1 cellular context compared by ENCODE assay signal in the genomic region with DNA sequence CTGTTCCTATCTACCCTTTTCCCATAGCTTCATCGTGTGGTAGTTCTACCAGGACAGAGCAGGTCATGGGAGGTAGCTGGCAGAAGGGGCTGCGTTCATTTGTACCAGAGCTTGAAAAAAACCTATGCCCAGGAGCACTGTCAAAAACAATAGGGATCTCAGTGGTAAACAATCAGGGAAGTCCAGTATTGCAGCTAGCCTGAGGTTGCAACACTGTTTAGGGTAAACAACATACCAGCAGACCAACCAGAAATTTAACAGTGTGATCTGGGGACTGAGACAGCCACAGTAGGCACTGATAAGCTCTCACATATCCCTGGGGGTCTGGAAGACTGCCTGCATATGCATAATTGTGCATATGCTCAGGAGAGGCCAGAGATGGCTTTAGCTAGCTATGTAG.
TF ChIP-seq lines count a peak whose summit lies in the region.

No MANE protein-coding gene starts in this region.

TF ChIP-seq in HepG2, 621 proteins besides CTCF, POLR2A, EP300 and RAD21 (continued from another document and continues in another):
- TF ChIP-seq, protein P1, sequence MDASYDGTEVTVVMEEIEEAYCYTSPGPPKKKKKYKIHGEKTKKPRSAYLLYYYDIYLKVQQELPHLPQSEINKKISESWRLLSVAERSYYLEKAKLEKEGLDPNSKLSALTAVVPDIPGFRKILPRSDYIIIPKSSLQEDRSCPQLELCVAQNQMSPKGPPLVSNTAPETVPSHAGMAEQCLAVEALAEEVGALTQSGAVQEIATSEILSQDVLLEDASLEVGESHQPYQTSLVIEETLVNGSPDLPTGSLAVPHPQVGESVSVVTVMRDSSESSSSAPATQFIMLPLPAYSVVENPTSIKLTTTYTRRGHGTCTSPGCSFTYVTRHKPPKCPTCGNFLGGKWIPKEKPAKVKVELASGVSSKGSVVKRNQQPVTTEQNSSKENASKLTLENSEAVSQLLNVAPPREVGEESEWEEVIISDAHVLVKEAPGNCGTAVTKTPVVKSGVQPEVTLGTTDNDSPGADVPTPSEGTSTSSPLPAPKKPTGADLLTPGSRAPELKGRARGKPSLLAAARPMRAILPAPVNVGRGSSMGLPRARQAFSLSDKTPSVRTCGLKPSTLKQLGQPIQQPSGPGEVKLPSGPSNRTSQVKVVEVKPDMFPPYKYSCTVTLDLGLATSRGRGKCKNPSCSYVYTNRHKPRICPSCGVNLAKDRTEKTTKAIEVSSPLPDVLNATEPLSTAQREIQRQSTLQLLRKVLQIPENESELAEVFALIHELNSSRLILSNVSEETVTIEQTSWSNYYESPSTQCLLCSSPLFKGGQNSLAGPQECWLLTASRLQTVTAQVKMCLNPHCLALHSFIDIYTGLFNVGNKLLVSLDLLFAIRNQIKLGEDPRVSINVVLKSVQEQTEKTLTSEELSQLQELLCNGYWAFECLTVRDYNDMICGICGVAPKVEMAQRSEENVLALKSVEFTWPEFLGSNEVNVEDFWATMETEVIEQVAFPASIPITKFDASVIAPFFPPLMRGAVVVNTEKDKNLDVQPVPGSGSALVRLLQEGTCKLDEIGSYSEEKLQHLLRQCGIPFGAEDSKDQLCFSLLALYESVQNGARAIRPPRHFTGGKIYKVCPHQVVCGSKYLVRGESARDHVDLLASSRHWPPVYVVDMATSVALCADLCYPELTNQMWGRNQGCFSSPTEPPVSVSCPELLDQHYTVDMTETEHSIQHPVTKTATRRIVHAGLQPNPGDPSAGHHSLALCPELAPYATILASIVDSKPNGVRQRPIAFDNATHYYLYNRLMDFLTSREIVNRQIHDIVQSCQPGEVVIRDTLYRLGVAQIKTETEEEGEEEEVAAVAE (CRISPR knock-in tag; IDR thresholded peaks at IDR 0.05; ENCODE audit: borderline replicate concordance), result no peak
- TF ChIP-seq, protein P2, sequence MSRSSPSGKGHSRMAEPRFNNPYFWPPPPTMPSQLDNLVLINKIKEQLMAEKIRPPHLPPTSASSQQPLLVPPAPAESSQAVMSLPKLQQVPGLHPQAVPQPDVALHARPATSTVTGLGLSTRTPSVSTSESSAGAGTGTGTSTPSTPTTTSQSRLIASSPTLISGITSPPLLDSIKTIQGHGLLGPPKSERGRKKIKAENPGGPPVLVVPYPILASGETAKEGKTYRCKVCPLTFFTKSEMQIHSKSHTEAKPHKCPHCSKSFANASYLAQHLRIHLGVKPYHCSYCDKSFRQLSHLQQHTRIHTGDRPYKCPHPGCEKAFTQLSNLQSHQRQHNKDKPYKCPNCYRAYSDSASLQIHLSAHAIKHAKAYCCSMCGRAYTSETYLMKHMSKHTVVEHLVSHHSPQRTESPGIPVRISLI (CRISPR knock-in tag; IDR thresholded peaks at IDR 0.05; ENCODE audit: borderline replicate concordance), result peak; percentile 65; the same call in 1 of the 2 replicates
- TF ChIP-seq, protein P3, sequence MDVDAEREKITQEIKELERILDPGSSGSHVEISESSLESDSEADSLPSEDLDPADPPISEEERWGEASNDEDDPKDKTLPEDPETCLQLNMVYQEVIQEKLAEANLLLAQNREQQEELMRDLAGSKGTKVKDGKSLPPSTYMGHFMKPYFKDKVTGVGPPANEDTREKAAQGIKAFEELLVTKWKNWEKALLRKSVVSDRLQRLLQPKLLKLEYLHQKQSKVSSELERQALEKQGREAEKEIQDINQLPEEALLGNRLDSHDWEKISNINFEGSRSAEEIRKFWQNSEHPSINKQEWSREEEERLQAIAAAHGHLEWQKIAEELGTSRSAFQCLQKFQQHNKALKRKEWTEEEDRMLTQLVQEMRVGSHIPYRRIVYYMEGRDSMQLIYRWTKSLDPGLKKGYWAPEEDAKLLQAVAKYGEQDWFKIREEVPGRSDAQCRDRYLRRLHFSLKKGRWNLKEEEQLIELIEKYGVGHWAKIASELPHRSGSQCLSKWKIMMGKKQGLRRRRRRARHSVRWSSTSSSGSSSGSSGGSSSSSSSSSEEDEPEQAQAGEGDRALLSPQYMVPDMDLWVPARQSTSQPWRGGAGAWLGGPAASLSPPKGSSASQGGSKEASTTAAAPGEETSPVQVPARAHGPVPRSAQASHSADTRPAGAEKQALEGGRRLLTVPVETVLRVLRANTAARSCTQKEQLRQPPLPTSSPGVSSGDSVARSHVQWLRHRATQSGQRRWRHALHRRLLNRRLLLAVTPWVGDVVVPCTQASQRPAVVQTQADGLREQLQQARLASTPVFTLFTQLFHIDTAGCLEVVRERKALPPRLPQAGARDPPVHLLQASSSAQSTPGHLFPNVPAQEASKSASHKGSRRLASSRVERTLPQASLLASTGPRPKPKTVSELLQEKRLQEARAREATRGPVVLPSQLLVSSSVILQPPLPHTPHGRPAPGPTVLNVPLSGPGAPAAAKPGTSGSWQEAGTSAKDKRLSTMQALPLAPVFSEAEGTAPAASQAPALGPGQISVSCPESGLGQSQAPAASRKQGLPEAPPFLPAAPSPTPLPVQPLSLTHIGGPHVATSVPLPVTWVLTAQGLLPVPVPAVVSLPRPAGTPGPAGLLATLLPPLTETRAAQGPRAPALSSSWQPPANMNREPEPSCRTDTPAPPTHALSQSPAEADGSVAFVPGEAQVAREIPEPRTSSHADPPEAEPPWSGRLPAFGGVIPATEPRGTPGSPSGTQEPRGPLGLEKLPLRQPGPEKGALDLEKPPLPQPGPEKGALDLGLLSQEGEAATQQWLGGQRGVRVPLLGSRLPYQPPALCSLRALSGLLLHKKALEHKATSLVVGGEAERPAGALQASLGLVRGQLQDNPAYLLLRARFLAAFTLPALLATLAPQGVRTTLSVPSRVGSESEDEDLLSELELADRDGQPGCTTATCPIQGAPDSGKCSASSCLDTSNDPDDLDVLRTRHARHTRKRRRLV (CRISPR knock-in tag; IDR thresholded peaks at IDR 0.05), result no peak
- TF ChIP-seq HMG20A (CRISPR knock-in tag; IDR thresholded peaks at IDR 0.05; ENCODE audit: borderline replicate concordance) (0 out of 2 replicates have a peak, but pooled peaks have one; percentile 29), CEBPG (CRISPR knock-in tag; IDR thresholded peaks at IDR 0.05) (peak; percentile 86), SKI (IDR thresholded peaks at IDR 0.05; ENCODE audit: partially characterized antibody) (no peak), JDP2 (CRISPR knock-in tag; IDR thresholded peaks at IDR 0.05; ENCODE audit: borderline replicate concordance) (no peak), ZNF3 (CRISPR knock-in tag; IDR thresholded peaks at IDR 0.05) (no peak), SUZ12 (IDR thresholded peaks at IDR 0.05; ENCODE audit: low read depth, low read length) (no peak), NBN (conservative IDR thresholded peaks at IDR 0.05) (no peak), ZNF577 (CRISPR knock-in tag; IDR thresholded peaks at IDR 0.05; ENCODE audit: borderline replicate concordance, low read depth) (no peak), ZNF891 (CRISPR knock-in tag; IDR thresholded peaks at IDR 0.05) (no peak), PITX1 (CRISPR knock-in tag; IDR thresholded peaks at IDR 0.05) (no peak), MTA3 (CRISPR knock-in tag; IDR thresholded peaks at IDR 0.05) (no peak), ZSCAN31 (CRISPR knock-in tag; IDR thresholded peaks at IDR 0.05; ENCODE audit: low read depth) (no peak), POLR2AphosphoS2 (IDR thresholded peaks at IDR 0.05; ENCODE audit: low read depth, low read length) (no peak), HNF4G (IDR thresholded peaks at IDR 0.05; ENCODE audit: borderline replicate concordance, low read depth, low read length) (no peak), HNF4G (CRISPR knock-in tag; IDR thresholded peaks at IDR 0.05; ENCODE audit: borderline replicate concordance, low read depth) (no peak), ZNF557 (CRISPR knock-in tag; IDR thresholded peaks at IDR 0.05) (no peak), REPIN1 (CRISPR knock-in tag; IDR thresholded peaks at IDR 0.05; ENCODE audit: borderline replicate concordance, low read depth) (0 out of 2 replicates have a peak, but pooled peaks have one; percentile 18), FOSL2 (CRISPR knock-in tag; IDR thresholded peaks at IDR 0.05) (peak; percentile 29; the same call in 1 of the 2 replicates), GLI4 (CRISPR knock-in tag; IDR thresholded peaks at IDR 0.05; ENCODE audit: borderline replicate concordance) (no peak), CEBPB (IDR thresholded peaks at IDR 0.05; ENCODE audit: borderline replicate concordance, low read depth, low read length) (peak; percentile 94), SOX5 (CRISPR knock-in tag; IDR thresholded peaks at IDR 0.05; ENCODE audit: borderline replicate concordance) (peak; percentile 88), ELF3 (CRISPR knock-in tag; IDR thresholded peaks at IDR 0.05) (peak; percentile 42), KDM5A (IDR thresholded peaks at IDR 0.05; ENCODE audit: borderline replicate concordance, low read length) (no peak), HOXA5 (CRISPR knock-in tag; IDR thresholded peaks at IDR 0.05) (no peak), ZNF331 (CRISPR knock-in tag; IDR thresholded peaks at IDR 0.05) (peak; percentile 24; the same call in 1 of the 2 replicates), KDM1A (CRISPR knock-in tag; IDR thresholded peaks at IDR 0.05) (0 out of 2 replicates have a peak, but pooled peaks have one; percentile 54), ZNF234 (CRISPR knock-in tag; conservative IDR thresholded peaks at IDR 0.05) (no peak), ZNF329 (CRISPR knock-in tag; IDR thresholded peaks at IDR 0.05; ENCODE audit: low read depth) (no peak), TGIF2 (CRISPR knock-in tag; IDR thresholded peaks at IDR 0.05) (0 out of 2 replicates have a peak, but pooled peaks have one; percentile 23), ZNF232 (CRISPR knock-in tag; IDR thresholded peaks at IDR 0.05; ENCODE audit: borderline replicate concordance) (no peak), ZNF446 (CRISPR knock-in tag; IDR thresholded peaks at IDR 0.05) (no peak), NR3C1 (CRISPR knock-in tag; IDR thresholded peaks at IDR 0.05) (no peak), GATAD2A (CRISPR knock-in tag; IDR thresholded peaks at IDR 0.05) (peak; percentile 88), RARA (CRISPR knock-in tag; IDR thresholded peaks at IDR 0.05) (0 out of 2 replicates have a peak, but pooled peaks have one; percentile 20), ISL2 (CRISPR knock-in tag; IDR thresholded peaks at IDR 0.05) (no peak), ZNF253 (CRISPR knock-in tag; IDR thresholded peaks at IDR 0.05; ENCODE audit: borderline replicate concordance) (no peak), RBFOX2 (IDR thresholded peaks at IDR 0.05; ENCODE audit: low read depth, low read length) (no peak), GABPA (IDR thresholded peaks at IDR 0.05; ENCODE audit: low read depth, low read length) (no peak), GABPA (CRISPR knock-in tag; IDR thresholded peaks at IDR 0.05; ENCODE audit: low read depth) (no peak), ZNF383 (CRISPR knock-in tag; IDR thresholded peaks at IDR 0.05; ENCODE audit: borderline replicate concordance) (no peak)
- TF ChIP-seq, protein P4, sequence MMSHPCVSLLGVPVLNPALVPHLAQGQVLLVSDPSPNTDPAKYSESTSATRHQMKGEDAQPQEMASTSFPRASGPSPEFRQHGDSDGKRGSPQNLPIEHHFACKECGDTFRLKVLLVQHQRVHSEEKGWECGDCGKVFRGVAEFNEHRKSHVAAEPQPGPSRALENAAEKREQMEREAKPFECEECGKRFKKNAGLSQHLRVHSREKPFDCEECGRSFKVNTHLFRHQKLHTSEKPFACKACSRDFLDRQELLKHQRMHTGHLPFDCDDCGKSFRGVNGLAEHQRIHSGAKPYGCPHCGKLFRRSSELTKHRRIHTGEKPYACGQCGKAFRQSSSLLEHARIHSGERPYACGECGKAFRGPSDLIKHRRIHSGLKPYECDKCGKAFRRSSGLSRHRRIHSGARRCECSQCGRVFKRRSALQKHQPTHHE (CRISPR knock-in tag; IDR thresholded peaks at IDR 0.05; ENCODE audit: borderline replicate concordance), result no peak
- TF ChIP-seq, protein P5, sequence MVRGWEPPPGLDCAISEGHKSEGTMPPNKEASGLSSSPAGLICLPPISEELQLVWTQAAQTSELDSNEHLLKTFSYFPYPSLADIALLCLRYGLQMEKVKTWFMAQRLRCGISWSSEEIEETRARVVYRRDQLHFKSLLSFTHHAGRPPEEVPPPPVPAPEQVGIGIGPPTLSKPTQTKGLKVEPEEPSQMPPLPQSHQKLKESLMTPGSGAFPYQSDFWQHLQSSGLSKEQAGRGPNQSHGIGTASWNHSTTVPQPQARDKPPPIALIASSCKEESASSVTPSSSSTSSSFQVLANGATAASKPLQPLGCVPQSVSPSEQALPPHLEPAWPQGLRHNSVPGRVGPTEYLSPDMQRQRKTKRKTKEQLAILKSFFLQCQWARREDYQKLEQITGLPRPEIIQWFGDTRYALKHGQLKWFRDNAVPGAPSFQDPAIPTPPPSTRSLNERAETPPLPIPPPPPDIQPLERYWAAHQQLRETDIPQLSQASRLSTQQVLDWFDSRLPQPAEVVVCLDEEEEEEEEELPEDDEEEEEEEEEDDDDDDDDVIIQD (CRISPR knock-in tag; IDR thresholded peaks at IDR 0.05; ENCODE audit: low read depth), result no peak
- TF ChIP-seq, protein P6, sequence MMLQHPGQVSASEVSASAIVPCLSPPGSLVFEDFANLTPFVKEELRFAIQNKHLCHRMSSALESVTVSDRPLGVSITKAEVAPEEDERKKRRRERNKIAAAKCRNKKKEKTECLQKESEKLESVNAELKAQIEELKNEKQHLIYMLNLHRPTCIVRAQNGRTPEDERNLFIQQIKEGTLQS (CRISPR knock-in tag; IDR thresholded peaks at IDR 0.05), result no peak
- TF ChIP-seq, protein P7, sequence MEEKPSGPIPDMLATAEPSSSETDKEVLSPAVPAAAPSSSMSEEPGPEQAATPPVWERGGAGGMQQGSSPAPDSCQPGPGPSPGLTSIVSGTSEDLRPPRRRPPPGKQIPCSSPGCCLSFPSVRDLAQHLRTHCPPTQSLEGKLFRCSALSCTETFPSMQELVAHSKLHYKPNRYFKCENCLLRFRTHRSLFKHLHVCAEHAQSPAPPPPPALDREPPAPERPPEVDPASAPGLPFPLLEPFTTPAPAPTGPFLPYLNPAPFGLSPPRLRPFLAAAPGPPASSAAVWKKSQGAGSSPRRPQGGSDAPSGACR (CRISPR knock-in tag; IDR thresholded peaks at IDR 0.05), result no peak
- TF ChIP-seq, protein P8, sequence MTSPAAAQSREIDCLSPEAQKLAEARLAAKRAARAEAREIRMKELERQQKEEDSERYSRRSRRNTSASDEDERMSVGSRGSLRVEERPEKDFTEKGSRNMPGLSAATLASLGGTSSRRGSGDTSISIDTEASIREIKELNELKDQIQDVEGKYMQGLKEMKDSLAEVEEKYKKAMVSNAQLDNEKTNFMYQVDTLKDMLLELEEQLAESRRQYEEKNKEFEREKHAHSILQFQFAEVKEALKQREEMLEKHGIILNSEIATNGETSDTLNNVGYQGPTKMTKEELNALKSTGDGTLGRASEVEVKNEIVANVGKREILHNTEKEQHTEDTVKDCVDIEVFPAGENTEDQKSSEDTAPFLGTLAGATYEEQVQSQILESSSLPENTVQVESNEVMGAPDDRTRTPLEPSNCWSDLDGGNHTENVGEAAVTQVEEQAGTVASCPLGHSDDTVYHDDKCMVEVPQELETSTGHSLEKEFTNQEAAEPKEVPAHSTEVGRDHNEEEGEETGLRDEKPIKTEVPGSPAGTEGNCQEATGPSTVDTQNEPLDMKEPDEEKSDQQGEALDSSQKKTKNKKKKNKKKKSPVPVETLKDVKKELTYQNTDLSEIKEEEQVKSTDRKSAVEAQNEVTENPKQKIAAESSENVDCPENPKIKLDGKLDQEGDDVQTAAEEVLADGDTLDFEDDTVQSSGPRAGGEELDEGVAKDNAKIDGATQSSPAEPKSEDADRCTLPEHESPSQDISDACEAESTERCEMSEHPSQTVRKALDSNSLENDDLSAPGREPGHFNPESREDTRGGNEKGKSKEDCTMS (CRISPR knock-in tag; conservative IDR thresholded peaks at IDR 0.05), result no peak
